Comparison of ENCODE assay signal across 21 cellular contexts in the genomic region with DNA sequence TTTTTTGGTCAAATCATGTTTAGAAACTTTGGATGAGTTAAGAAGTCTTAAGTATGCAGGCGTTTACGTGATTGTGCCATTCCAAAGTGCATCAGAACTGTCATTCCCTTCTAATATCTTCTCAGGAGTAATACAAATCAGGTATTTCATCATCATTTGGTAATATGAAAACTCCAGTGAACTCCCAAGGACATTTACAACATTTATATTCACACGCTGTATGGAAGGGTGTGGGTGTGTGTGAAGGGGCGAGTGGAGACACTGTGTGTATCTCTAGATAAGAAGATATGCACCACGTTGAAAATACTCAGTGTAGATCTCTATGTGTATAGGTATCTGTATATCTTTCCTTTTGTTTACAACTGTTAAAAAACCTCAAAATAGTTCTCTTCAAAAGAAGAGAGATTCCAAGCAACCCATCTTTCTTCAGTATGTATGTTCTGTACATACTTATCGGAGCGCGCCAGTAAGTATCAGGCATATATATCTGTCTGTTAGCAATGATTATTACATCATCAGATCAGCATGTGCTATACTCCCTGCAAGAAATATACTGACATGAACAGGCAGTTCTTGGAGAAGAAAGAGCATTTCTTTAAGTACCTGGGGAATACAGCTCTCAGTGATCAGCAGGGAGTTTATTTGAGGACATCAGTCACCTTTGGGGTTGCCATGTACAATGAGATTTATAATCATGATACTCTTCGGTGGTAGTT. TPM values are rescaled to one million over a fixed set of nuclear protein-coding genes. Genes with fewer than 3 reads are reported as not detected.
DNase-seq lines count a peak whose midpoint lies in the region; ATAC-seq, FAIRE-seq and TF ChIP-seq lines count a peak whose summit lies in the region.
"Had no signal": no experiment of that assay in that cellular context is flagged by ENCODE, and none has a peak within 500 bp of the region (broad histone marks: within the 10 kb centered on the region; RNA-seq: fewer than 3 reads in every experiment).

No MANE protein-coding gene starts in this region.

- no peak overlapping the region for H3K4me2 ChIP-seq in mesenchymal stem cell (ENCODE audit: low read length, poor library complexity, severe bottlenecking)

- H3K4me3 ChIP-seq in Caco-2 (ENCODE audit: low read depth, low read length) = no peak overlapping the region
- no peak overlapping the region for H3K4me3 ChIP-seq in bronchial epithelial cell (ENCODE audit: low read depth, low read length)
- no peak overlapping the region for H3K4me3 ChIP-seq in mesenchymal stem cell (ENCODE audit: insufficient read depth in 1 of 2, low read depth in 1 of 2, low read length in 2 of 2)
- no peak overlapping the region for H3K4me3 ChIP-seq in psoas muscle
- no peak overlapping the region for H3K4me3 ChIP-seq in tibial artery
- H3K4me3 ChIP-seq: left ventricle myocardium inferior had no signal

- H4K8ac ChIP-seq in mesenchymal stem cell (ENCODE audit: low read length) = no peak overlapping the region

- H3K14ac ChIP-seq in mesenchymal stem cell (ENCODE audit: low read length in 2 of 2) = no peak overlapping the region

- H3K4me1 Mint-ChIP-seq in Caco-2 (ENCODE audit: low read depth, unreplicated experiment) = no peaks in the 10 kb centered on the region

- H3K9me3 Mint-ChIP-seq in Caco-2 (ENCODE audit: unreplicated experiment) = no peaks in the 10 kb centered on the region

- 96% methylated on average over 5 of the region's 9 CpGs for WGBS in mesenchymal stem cell
- WGBS in psoas muscle, 3 donors = 85 to 91% (median 87%) methylated on average over 9 of the region's 9 CpGs

- H2BK5ac ChIP-seq in mesenchymal stem cell (ENCODE audit: low read depth, low read length, poor library complexity, severe bottlenecking) = no peak overlapping the region

- H3K27me3 Mint-ChIP-seq in Caco-2 (ENCODE audit: insufficient read depth, unreplicated experiment) = no peaks in the 10 kb centered on the region

- no peak overlapping the region for H3K4me3 Mint-ChIP-seq in Caco-2 (ENCODE audit: unreplicated experiment)

- no peak overlapping the region for H3K27ac ChIP-seq in mesenchymal stem cell (ENCODE audit: low read length, poor library complexity, severe bottlenecking)
- no peak overlapping the region for H3K27ac ChIP-seq in psoas muscle
- no peak overlapping the region for H3K27ac ChIP-seq in tibial artery
- H3K27ac ChIP-seq: left ventricle myocardium inferior, neutrophil had no signal

- TSS peak; percentile 32 for BruUV-seq in Caco-2 (replicated peaks; lab: Mats Ljungman, UMichigan)

- intact Hi-C loops in Caco-2 (cut with micrococcal nuclease; ENCODE audit: unreplicated experiment) = no loop called here
- intact Hi-C loops in psoas muscle (cut with DNase I) = loop anchor here in 1 of 2 donors (10.0 kb wide), 1 partner anchor 457 kb away; no protein-coding TSS in a partner anchor
- intact Hi-C loops in tibial artery (cut with DNase I; ENCODE audit: low total_unique reads) = no loop called here

- no peak overlapping the region for H3K9ac ChIP-seq in mesenchymal stem cell (ENCODE audit: low read length)

- CTCF ChIA-PET in Caco-2 (lab: Charles Lee) = no interaction called here
- CTCF ChIA-PET in HEK293T (lab: Yijun Ruan, JAX) = no interaction called here

- no peaks in the 10 kb centered on the region for H3K9me3 ChIP-seq in Caco-2
- no peaks in the 10 kb centered on the region for H3K9me3 ChIP-seq in mesenchymal stem cell (ENCODE audit: control insufficient read depth, low read length)
- H3K9me3 ChIP-seq in psoas muscle = no peaks in the 10 kb centered on the region
- H3K9me3 ChIP-seq in tibial artery = no peaks in the 10 kb centered on the region
- H3K9me3 ChIP-seq: BE2C, left ventricle myocardium inferior, neutrophil had no signal

- no peak overlapping the region for H3K23ac ChIP-seq in mesenchymal stem cell (ENCODE audit: low read length in 2 of 2)

- POLR2A ChIA-PET in Caco-2 (lab: Charles Lee) = no interaction called here
- POLR2A ChIA-PET in HEK293T (lab: Yijun Ruan, JAX) = no interaction called here

- H3K4ac ChIP-seq in mesenchymal stem cell (ENCODE audit: low read depth in 1 of 2, low read length in 2 of 2) = no peak overlapping the region

- H4K91ac ChIP-seq in mesenchymal stem cell (ENCODE audit: low read length) = no peak overlapping the region

- H3K27me3 ChIP-seq in Caco-2 (replicated peaks; ENCODE audit: control insufficient read depth, insufficient read depth, low read length) = no peaks in the 10 kb centered on the region
- no peaks in the 10 kb centered on the region for H3K27me3 ChIP-seq in bronchial epithelial cell (ENCODE audit: control insufficient read depth, insufficient read depth, low read length)
- H3K27me3 ChIP-seq in mesenchymal stem cell (ENCODE audit: control insufficient read depth in 1 of 2, insufficient read depth in 1 of 2, low read length in 2 of 2) = no peaks in the 10 kb centered on the region
- no peaks in the 10 kb centered on the region for H3K27me3 ChIP-seq in psoas muscle (ENCODE audit: insufficient read depth in 3 of 3, low read length in 2 of 3)
- H3K27me3 ChIP-seq in tibial artery = no peaks in the 10 kb centered on the region
- H3K27me3 ChIP-seq: BE2C, neutrophil had no signal

- no peak overlapping the region for H3K18ac ChIP-seq in mesenchymal stem cell (ENCODE audit: low read depth in 1 of 2, low read length in 2 of 2)

- no peak overlapping the region for H2AFZ ChIP-seq in mesenchymal stem cell (ENCODE audit: low read depth, low read length)

- H3K36me3 Mint-ChIP-seq in Caco-2 (ENCODE audit: insufficient read depth, unreplicated experiment) = peaks cover 95% of the 10 kb centered on the region

- no peak for FAIRE-seq in bronchial epithelial cell (lab: Jason Lieb, UNC)
- FAIRE-seq: urothelium cell line had no signal

- H2AK5ac ChIP-seq in mesenchymal stem cell (ENCODE audit: low read length, severe bottlenecking) = no peak overlapping the region

- H3K4me1 ChIP-seq in Caco-2 (no peaks in the 10 kb centered on the region), mesenchymal stem cell (ENCODE audit: control insufficient read depth, insufficient read depth, low read depth, low read length) (peaks cover 3% of the 10 kb centered on the region), psoas muscle (no peaks in the 10 kb centered on the region), tibial artery (peaks cover 0 to 7% (median 0%) of the 10 kb centered on the region in 4 donors)
- H3K4me1 ChIP-seq: BE2C, left ventricle myocardium inferior had no signal

- H3K27ac Mint-ChIP-seq in Caco-2 (ENCODE audit: unreplicated experiment) = peak overlapping the region; percentile 45

- no peak overlapping the region for H2BK12ac ChIP-seq in mesenchymal stem cell (ENCODE audit: low read length in 2 of 2)

- no peak overlapping the region for H2BK120ac ChIP-seq in mesenchymal stem cell (ENCODE audit: low read depth, low read length)

- no peak overlapping the region for H2BK15ac ChIP-seq in mesenchymal stem cell (ENCODE audit: low read depth, poor library complexity, severe bottlenecking)

- ATAC-seq in psoas muscle = no peak

- H3K36me3 ChIP-seq in Caco-2 (ENCODE audit: control insufficient read depth, insufficient read depth, low read length) (peaks cover 5% of the 10 kb centered on the region), bronchial epithelial cell (ENCODE audit: control insufficient read depth, insufficient read depth, low read length) (peaks cover 4% of the 10 kb centered on the region), mesenchymal stem cell (ENCODE audit: control insufficient read depth in 1 of 2, insufficient read depth in 2 of 2, low read depth in 1 of 2, low read length in 2 of 2) (peaks cover 10 to 82% of the 10 kb centered on the region in 2 experiments), psoas muscle (ENCODE audit: insufficient read depth in 1 of 2, low read depth in 1 of 2) (peaks cover 4 to 58% of the 10 kb centered on the region in 2 donors), tibial artery (peaks cover 12 to 73% (median 36%) of the 10 kb centered on the region in 3 donors)

- DNase-seq in Caco-2 (no peak), NCI-H226 (peak; percentile 10), bronchial epithelial cell (ENCODE audit: low read depth) (peak; percentile 33), mesenchymal stem cell (peak; percentile 22), RKO (ENCODE audit: low spot score) (no peak), HEK293T (ENCODE audit: extremely low spot score) (no peak), psoas muscle (no peak), tibial artery (no peak)
- DNase-seq: activated effector memory CD4-positive, alpha-beta T cell treated with anti-CD3 and anti-CD28 coated beads, Interleukin-2, amount 50 U/mL, for 16 hours; aorta; BE2C; COR-L47; effector CD4-positive, alpha-beta T cell; Karpas-422; left ventricle myocardium inferior; NCI-H1092 treated with DMSO at 0.1 percent for 48 hours; NCI-H2081; NCI-H524; stimulated activated CD4-positive, alpha-beta T cell treated with anti-CD3 and anti-CD28 coated beads, Interleukin-12 subunit alpha, Interleukin-12 subunit beta, amount 100 ng/mL, for 4 hours had no signal

- no peak for TF ChIP-seq CTCF in Caco-2 (IDR thresholded peaks at IDR 0.05; ENCODE audit: insufficient read depth in 1 of 2, low read depth in 1 of 2, low read length in 1 of 2, severe bottlenecking in 1 of 2, unreplicated experiment in 1 of 2)
- TF ChIP-seq CTCF in bronchial epithelial cell (IDR thresholded peaks at IDR 0.05; ENCODE audit: insufficient read depth, low read length, severe bottlenecking) = no peak
- TF ChIP-seq CTCF in psoas muscle (IDR thresholded peaks at IDR 0.05) = no peak
- no peak for TF ChIP-seq CTCF in tibial artery (IDR thresholded peaks at IDR 0.05)

- H3K79me1 ChIP-seq in mesenchymal stem cell (replicated peaks; ENCODE audit: low read length, poor library complexity, severe bottlenecking) = peaks cover 9% of the 10 kb centered on the region

TF ChIP-seq in HEK293T, 16 proteins besides CTCF, POLR2A, EP300 and RAD21 (continues in another document):
- no peak for TF ChIP-seq CTBP1 (IDR thresholded peaks at IDR 0.05; ENCODE audit: borderline replicate concordance)
- TF ChIP-seq FOXK2 (IDR thresholded peaks at IDR 0.05) = no peak
- TF ChIP-seq LEF1 (IDR thresholded peaks at IDR 0.05; ENCODE audit: borderline replicate concordance) = no peak
- TF ChIP-seq ARNT (IDR thresholded peaks at IDR 0.05) = no peak
- no peak for TF ChIP-seq ELF4 (IDR thresholded peaks at IDR 0.05)
- TF ChIP-seq HDGF (IDR thresholded peaks at IDR 0.05; ENCODE audit: borderline replicate concordance) = no peak
- no peak for TF ChIP-seq SP1 (IDR thresholded peaks at IDR 0.05)
- no peak for TF ChIP-seq TARDBP (IDR thresholded peaks at IDR 0.05)
- TF ChIP-seq FOXA1 (IDR thresholded peaks at IDR 0.05) = no peak

RNA-seq across cellular contexts. Expression of gene COX7A2L, which starts 29.3 kb away (rescaled TPM):
- 117 and 125 TPM in 2 replicates for total RNA-seq in Caco-2 (2022)
- total RNA-seq in bronchial epithelial cell = 318 and 445 TPM in 2 replicates
- polyA plus RNA-seq in mesenchymal stem cell (2013, experiment 1 of 2) = 115 TPM
- polyA plus RNA-seq in mesenchymal stem cell (2013, experiment 2 of 2) = 115 TPM
- total RNA-seq in psoas muscle = 10 to 100 TPM; 58.1 to 85.0 (median 62.4) TPM
- 100 to 1,000 TPM in 1 of 3 donors, 10 to 100 TPM in 2; 75.4 to 176 (median 93.3) TPM for polyA plus RNA-seq in psoas muscle

Comparison
In these comparisons a context has a peak if more than half of its experiments do, and no peak if none do; other contexts are left out.
1. DNase-seq: peak in NCI-H226 (single experiment), bronchial epithelial cell (single experiment) and mesenchymal stem cell (single experiment); none in Caco-2 (0 of 2), RKO (single experiment), HEK293T (single experiment), psoas muscle (0 of 2) and tibial artery (0 of 2).